In the genomic region with DNA sequence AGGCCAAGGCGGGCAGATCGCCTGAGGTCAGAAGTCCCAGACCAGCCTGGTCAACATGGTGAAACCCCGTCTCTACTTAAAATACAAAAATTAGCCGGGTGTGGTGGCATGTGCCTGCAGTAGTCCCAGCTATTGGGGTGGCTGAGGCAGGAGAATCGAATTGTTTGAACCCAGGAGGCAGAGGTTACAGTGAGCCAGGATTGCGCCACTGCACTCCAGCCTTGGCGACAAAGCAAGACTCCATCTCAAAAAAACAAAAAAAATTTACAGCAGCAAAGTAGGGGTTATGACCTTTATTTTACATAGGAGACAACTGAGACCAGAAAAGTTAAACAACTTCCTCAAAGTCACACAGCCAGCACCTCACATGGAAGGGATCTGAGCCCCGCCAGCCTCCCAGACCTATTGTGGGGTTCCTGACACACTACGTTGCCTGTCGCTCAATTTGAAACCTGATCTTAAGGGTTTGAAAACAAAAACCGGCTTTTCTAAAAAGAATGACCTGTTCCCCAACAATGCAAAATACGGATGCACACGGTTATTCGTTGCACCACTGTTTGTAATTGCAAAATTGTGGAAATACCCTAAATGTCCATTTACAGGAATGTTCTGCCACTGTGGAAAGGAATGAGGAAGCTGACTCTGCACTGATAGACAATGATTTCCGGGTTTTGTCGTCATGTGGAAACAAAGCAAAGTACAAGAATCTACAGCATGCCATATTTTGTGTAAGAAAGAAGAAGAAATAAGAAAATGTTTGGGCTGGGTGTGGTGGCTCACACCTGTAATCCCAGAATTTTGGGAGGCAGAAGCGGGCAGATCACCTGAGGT, we compare ENCODE assay signal across 10 cellular contexts.
DNase-seq lines count a peak whose midpoint lies in the region; ATAC-seq, FAIRE-seq and TF ChIP-seq lines count a peak whose summit lies in the region.
"Had no signal": no experiment of that assay in that cellular context is flagged by ENCODE, and none has a peak within 500 bp of the region (broad histone marks: within the 10 kb centered on the region; RNA-seq: fewer than 3 reads in every experiment).

No MANE protein-coding gene starts in this region.

- peak; percentile 83 for FAIRE-seq in endothelial cell of umbilical vein (lab: Jason Lieb, UNC)

- BruUV-seq in endothelial cell of umbilical vein (replicated peaks; lab: Mats Ljungman, UMichigan), result TSS peak; percentile 77

- intact Hi-C loops in endothelial cell of umbilical vein (cut with micrococcal nuclease), result loop anchor here (5.0 to 10.0 kb wide), 2 partner anchors 91 to 741 kb away; partner anchors contain the start of gene KIFC3

- TF ChIP-seq CTCF in endothelial cell of umbilical vein (IDR thresholded peaks at IDR 0.05; ENCODE audit: extremely low read depth in 1 of 2, insufficient read depth in 1 of 2, low read depth in 1 of 2, low read length in 2 of 2), result no peak

- H4K20me1 ChIP-seq in BLaER1 (no peaks in the 10 kb centered on the region), endothelial cell of umbilical vein (replicated peaks; ENCODE audit: control insufficient read depth, extremely low read depth, insufficient read depth, low read length) (no peaks in the 10 kb centered on the region)

- DNase-seq in NCI-H226 (peak; percentile 93), endothelial cell of umbilical vein (ENCODE audit: low read depth, low spot score) (peak; percentile 92), mucosa of gallbladder (ENCODE audit: low spot score) (peak; percentile 43), T1000 (lab: John Stamatoyannopoulos, UW) (no peak), occipital lobe (lab: John Stamatoyannopoulos, UW) (no peak)
- no peak for DNase-seq in activated CD8-positive, alpha-beta memory T cell treated with anti-CD3 and anti-CD28 coated beads for 24 hours
- DNase-seq: anterior cingulate cortex, uterus had no signal

- H3K27me3 ChIP-seq in BLaER1 (no peaks in the 10 kb centered on the region), endothelial cell of umbilical vein (ENCODE audit: control insufficient read depth in 2 of 2, insufficient read depth in 2 of 2, low read length in 2 of 2) (no peaks in the 10 kb centered on the region)
- H3K27me3 ChIP-seq: uterus had no signal

- dilution Hi-C loops in endothelial cell of umbilical vein (cut with MboI; ENCODE audit: extremely low pct_ligation_motif_present, low sequenced_read_pairs), result no loop called here

- H2AFZ ChIP-seq in endothelial cell of umbilical vein (ENCODE audit: low read depth, low read length), result peak overlapping the region; percentile 85

- H3K4me3 ChIP-seq in BLaER1, result no peak overlapping the region
- peak overlapping the region in 1 of 3 experiments; percentile 33 for H3K4me3 ChIP-seq in endothelial cell of umbilical vein (replicated peaks in 1 of 3; ENCODE audit: insufficient read depth in 1 of 3, low read depth in 1 of 3, low read length in 3 of 3)
- H3K4me3 ChIP-seq: uterus had no signal

- no peak for TF ChIP-seq POLR2A in endothelial cell of umbilical vein (IDR thresholded peaks at IDR 0.05; ENCODE audit: low read depth, low read length)

- H3K9ac ChIP-seq in BLaER1, result no peak overlapping the region
- peak overlapping the region; percentile 49 for H3K9ac ChIP-seq in endothelial cell of umbilical vein (replicated peaks; ENCODE audit: extremely low read depth, insufficient read depth, low read length)

- no peaks in the 10 kb centered on the region for H3K9me1 ChIP-seq in endothelial cell of umbilical vein (replicated peaks; ENCODE audit: control insufficient read depth, extremely low read depth, insufficient read depth, low read length)

- no peak overlapping the region for H3K27ac ChIP-seq in BLaER1
- H3K27ac ChIP-seq in endothelial cell of umbilical vein (ENCODE audit: insufficient read depth, low read depth, low read length), result peak overlapping the region; percentile 90
- H3K27ac ChIP-seq: uterus had no signal

- H3K9me3 ChIP-seq in BLaER1 (no peaks in the 10 kb centered on the region), endothelial cell of umbilical vein (replicated peaks; ENCODE audit: control insufficient read depth, insufficient read depth, low read length) (no peaks in the 10 kb centered on the region)
- H3K9me3 ChIP-seq: uterus had no signal

- H3K4me2 ChIP-seq in BLaER1 (peak overlapping the region; percentile 11; the same call in 1 of the 2 replicates), endothelial cell of umbilical vein (ENCODE audit: insufficient read depth, low read length) (peak overlapping the region; percentile 76)

- POLR2A ChIA-PET in endothelial cell of umbilical vein (lab: Charles Lee), result no interaction called here

- CTCF ChIA-PET in endothelial cell of umbilical vein (lab: Charles Lee), result interaction anchor here (0.6 to 1.3 kb wide), 3 partner anchors 27 to 228 kb away, joined by 3 to 5 read pairs (median 3); no protein-coding TSS in a partner anchor

- no peaks in the 10 kb centered on the region for H3K36me3 ChIP-seq in BLaER1
- H3K36me3 ChIP-seq in endothelial cell of umbilical vein (ENCODE audit: control insufficient read depth in 2 of 2, extremely low read depth in 1 of 2, insufficient read depth in 2 of 2, low read length in 2 of 2), result no peaks in the 10 kb centered on the region
- H3K36me3 ChIP-seq: uterus had no signal

- H3K4me1 ChIP-seq in BLaER1 (peaks cover 7% of the 10 kb centered on the region; the same call in 1 of the 2 replicates), endothelial cell of umbilical vein (ENCODE audit: control insufficient read depth, extremely low read depth, insufficient read depth, low read length) (peaks cover 20% of the 10 kb centered on the region)
- H3K4me1 ChIP-seq: uterus had no signal

- no peak for ATAC-seq in HG02798 (IDR thresholded peaks at IDR 0.05; ENCODE audit: poor library complexity, unreplicated experiment)

- no peaks in the 10 kb centered on the region for H3K79me2 ChIP-seq in endothelial cell of umbilical vein (ENCODE audit: control insufficient read depth, insufficient read depth, low read length)

TF ChIP-seq in endothelial cell of umbilical vein, 7 proteins besides CTCF, POLR2A, EP300 and RAD21:
- TF ChIP-seq FOS (IDR thresholded peaks at IDR 0.05; ENCODE audit: borderline replicate concordance, insufficient read depth, low read length) (peak; percentile 8), MYC (IDR thresholded peaks at IDR 0.05; ENCODE audit: low read depth, low read length) (no peak), POLR2AphosphoS5 (IDR thresholded peaks at IDR 0.05; ENCODE audit: insufficient read depth, low read depth, low read length) (peak; percentile 29), JUN (IDR thresholded peaks at IDR 0.05; ENCODE audit: borderline replicate concordance, insufficient read depth, insufficient read length, low read depth) (peak; percentile 59)

Comparison
In these comparisons a context has a peak if more than half of its experiments do, and no peak if none do; other contexts are left out.
1. DNase-seq: peak in NCI-H226 (single experiment), endothelial cell of umbilical vein (single experiment) and mucosa of gallbladder (single experiment); none in T1000 (single experiment), occipital lobe (single experiment) and activated CD8-positive, alpha-beta memory T cell treated with anti-CD3 and anti-CD28 coated beads for 24 hours (single experiment).